In the genomic region with DNA sequence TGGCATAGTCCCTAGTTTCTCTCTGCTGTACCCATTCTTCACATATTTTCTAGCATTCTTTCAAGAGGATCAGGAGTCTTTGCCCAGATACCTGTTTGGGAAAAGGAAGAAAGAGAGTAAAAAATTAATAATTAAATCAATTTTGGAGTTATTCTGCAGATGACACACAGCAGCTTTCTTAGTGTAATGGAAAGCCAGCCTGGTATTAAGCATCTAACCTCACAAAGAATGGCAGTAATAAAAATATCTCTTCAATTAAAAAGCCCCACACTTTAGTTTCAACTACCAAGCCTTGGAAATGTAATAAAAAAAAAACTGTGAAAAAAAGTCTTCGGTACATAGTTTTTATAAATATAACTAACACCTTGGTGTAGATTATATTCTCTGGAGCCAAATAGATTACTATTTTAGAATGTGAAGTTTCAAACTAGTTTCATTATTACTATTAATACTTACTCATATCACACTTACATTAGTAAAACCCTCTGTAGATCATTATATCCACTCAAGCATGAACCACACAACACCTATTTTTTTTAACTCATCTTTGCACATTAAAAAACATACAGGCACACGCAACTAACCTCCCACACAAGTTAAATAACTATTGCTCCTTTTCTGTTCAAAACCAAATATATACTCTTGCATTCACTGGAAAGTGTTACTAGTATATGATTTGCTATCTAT, we compare ENCODE assay signal across 11 cellular contexts.
DNase-seq lines count a peak whose midpoint lies in the region; ATAC-seq and TF ChIP-seq lines count a peak whose summit lies in the region.
"Had no signal": no experiment of that assay in that cellular context is flagged by ENCODE, and none has a peak within 500 bp of the region (broad histone marks: within the 10 kb centered on the region; RNA-seq: fewer than 3 reads in every experiment).

No MANE protein-coding gene starts in this region.

- in situ Hi-C loops in ACHN (cut with HindIII; ENCODE audit: low pct_ligation_motif_present, low pct_unique_long_range_greater_than_20kb, low sequenced_read_pairs), result no loop called here

- DNase-seq in GM10266 (ENCODE audit: extremely low spot score) (peak; percentile 72), GM19240 (ENCODE audit: insufficient read length, low spot score) (peak; percentile 29), NCI-H146 (lab: John Stamatoyannopoulos, UW) (no peak), ACHN (no peak), SHP77 (lab: John Stamatoyannopoulos, UW) (no peak), 8988T (no peak)
- DNase-seq: activated naive CD4-positive, alpha-beta T cell treated with anti-CD3 and anti-CD28 coated beads, Interleukin-2, amount 50 U/mL, for 16 hours; AML-193; IMR-90 had no signal

- TF ChIP-seq CTCF in GM10266 (IDR thresholded peaks at IDR 0.05; ENCODE audit: control insufficient read depth, insufficient read depth, low read depth, missing control alignments), result no peak

- ATAC-seq in HG02678 (IDR thresholded peaks at IDR 0.05; ENCODE audit: unreplicated experiment) (peak; percentile 96), HG03457 (IDR thresholded peaks at IDR 0.05; ENCODE audit: unreplicated experiment) (peak; percentile 90)

Comparison
In these comparisons a context has a peak if more than half of its experiments do, and no peak if none do; other contexts are left out.
1. DNase-seq: peak in GM10266 (single experiment) and GM19240 (single experiment); none in NCI-H146 (single experiment), ACHN (single experiment), SHP77 (0 of 2) and 8988T (single experiment).